ENCODE assay signal across 1 cellular context in the genomic region with DNA sequence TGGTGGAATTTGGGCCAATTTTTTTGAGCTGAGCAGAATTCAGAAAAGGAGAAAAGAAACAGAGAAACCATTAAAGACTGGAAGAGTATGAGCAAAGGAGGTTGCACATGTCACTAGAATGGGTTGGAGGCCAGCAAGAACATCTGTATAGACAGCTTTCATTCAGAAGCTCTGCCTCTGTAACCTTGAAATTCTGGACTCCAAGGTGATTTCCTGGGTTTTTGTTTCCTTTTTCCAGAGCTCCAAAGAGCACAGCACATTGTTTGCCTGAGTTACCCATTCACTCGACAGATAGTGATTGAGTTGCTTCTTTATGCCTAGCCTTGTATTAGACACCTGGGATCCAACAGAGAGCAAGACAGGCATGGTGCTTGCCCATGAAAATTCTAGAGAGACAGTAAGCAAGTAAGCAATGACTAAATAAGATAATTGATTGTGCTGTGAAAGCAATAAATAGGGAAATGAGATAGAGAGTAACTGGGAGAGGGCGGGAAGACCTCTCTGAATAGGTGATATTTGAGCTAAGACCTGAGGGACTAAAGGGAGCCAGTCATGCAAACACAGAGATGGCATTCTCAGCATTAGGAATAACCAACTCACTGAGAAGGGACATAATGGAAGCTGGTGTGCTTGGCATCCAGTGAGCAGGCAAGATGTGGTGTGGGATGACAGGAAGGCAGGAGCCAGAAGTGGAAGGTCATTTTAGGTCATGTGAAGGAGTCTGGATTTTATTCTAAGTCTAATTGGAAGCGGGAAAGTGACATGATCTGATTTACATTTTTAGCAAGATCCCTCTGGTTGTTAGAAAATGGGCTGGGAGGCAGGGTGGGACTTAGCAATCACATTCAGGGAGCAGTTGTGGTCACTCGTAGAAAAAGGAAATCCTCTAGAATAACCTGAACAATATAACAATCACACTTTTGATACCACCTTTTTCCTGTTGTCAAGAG.
TF ChIP-seq lines count a peak whose summit lies in the region.

No MANE protein-coding gene starts in this region.

TF ChIP-seq in HepG2, 621 proteins besides CTCF, POLR2A, EP300 and RAD21 (continued from another document and continues in another):
- TF ChIP-seq, protein P1, sequence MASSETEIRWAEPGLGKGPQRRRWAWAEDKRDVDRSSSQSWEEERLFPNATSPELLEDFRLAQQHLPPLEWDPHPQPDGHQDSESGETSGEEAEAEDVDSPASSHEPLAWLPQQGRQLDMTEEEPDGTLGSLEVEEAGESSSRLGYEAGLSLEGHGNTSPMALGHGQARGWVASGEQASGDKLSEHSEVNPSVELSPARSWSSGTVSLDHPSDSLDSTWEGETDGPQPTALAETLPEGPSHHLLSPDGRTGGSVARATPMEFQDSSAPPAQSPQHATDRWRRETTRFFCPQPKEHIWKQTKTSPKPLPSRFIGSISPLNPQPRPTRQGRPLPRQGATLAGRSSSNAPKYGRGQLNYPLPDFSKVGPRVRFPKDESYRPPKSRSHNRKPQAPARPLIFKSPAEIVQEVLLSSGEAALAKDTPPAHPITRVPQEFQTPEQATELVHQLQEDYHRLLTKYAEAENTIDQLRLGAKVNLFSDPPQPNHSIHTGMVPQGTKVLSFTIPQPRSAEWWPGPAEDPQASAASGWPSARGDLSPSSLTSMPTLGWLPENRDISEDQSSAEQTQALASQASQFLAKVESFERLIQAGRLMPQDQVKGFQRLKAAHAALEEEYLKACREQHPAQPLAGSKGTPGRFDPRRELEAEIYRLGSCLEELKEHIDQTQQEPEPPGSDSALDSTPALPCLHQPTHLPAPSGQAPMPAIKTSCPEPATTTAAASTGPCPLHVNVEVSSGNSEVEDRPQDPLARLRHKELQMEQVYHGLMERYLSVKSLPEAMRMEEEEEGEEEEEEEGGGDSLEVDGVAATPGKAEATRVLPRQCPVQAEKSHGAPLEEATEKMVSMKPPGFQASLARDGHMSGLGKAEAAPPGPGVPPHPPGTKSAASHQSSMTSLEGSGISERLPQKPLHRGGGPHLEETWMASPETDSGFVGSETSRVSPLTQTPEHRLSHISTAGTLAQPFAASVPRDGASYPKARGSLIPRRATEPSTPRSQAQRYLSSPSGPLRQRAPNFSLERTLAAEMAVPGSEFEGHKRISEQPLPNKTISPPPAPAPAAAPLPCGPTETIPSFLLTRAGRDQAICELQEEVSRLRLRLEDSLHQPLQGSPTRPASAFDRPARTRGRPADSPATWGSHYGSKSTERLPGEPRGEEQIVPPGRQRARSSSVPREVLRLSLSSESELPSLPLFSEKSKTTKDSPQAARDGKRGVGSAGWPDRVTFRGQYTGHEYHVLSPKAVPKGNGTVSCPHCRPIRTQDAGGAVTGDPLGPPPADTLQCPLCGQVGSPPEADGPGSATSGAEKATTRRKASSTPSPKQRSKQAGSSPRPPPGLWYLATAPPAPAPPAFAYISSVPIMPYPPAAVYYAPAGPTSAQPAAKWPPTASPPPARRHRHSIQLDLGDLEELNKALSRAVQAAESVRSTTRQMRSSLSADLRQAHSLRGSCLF (CRISPR knock-in tag; IDR thresholded peaks at IDR 0.05; ENCODE audit: borderline replicate concordance), result no peak
- TF ChIP-seq ZNF674 (CRISPR knock-in tag; IDR thresholded peaks at IDR 0.05; ENCODE audit: low read depth) (no peak), THAP11 (CRISPR knock-in tag; IDR thresholded peaks at IDR 0.05) (no peak), ZNF607 (CRISPR knock-in tag; IDR thresholded peaks at IDR 0.05; ENCODE audit: borderline replicate concordance) (no peak), ZMYM4 (CRISPR knock-in tag; IDR thresholded peaks at IDR 0.05) (peak; percentile 82), NFYC (CRISPR knock-in tag; IDR thresholded peaks at IDR 0.05) (no peak), HES4 (CRISPR knock-in tag; IDR thresholded peaks at IDR 0.05; ENCODE audit: borderline replicate concordance) (no peak), TOPORS (CRISPR knock-in tag; IDR thresholded peaks at IDR 0.05) (no peak), ZNF296 (CRISPR knock-in tag; conservative IDR thresholded peaks at IDR 0.05) (no peak), ZSCAN21 (CRISPR knock-in tag; IDR thresholded peaks at IDR 0.05; ENCODE audit: borderline replicate concordance) (no peak), PAX8 (CRISPR knock-in tag; IDR thresholded peaks at IDR 0.05; ENCODE audit: borderline replicate concordance) (no peak), MLLT10 (CRISPR knock-in tag; IDR thresholded peaks at IDR 0.05) (no peak), SCMH1 (CRISPR knock-in tag; IDR thresholded peaks at IDR 0.05; ENCODE audit: borderline replicate concordance) (no peak), GFI1 (CRISPR knock-in tag; IDR thresholded peaks at IDR 0.05; ENCODE audit: borderline replicate concordance) (peak; percentile 79; the same call in 1 of the 2 replicates), KDM1A (CRISPR knock-in tag; IDR thresholded peaks at IDR 0.05) (no peak), TBX3 (IDR thresholded peaks at IDR 0.05; ENCODE audit: borderline replicate concordance) (no peak), ZSCAN31 (CRISPR knock-in tag; IDR thresholded peaks at IDR 0.05; ENCODE audit: low read depth) (no peak), SP4 (CRISPR knock-in tag; IDR thresholded peaks at IDR 0.05) (no peak), IRX3 (CRISPR knock-in tag; IDR thresholded peaks at IDR 0.05; ENCODE audit: borderline replicate concordance, low read depth) (no peak), CREM (IDR thresholded peaks at IDR 0.05) (peak; percentile 36), CREM (CRISPR knock-in tag; IDR thresholded peaks at IDR 0.05) (no peak), TAF15 (IDR thresholded peaks at IDR 0.05; ENCODE audit: low read depth, low read length, poor library complexity, severe bottlenecking) (no peak), ZBTB7A (CRISPR knock-in tag; IDR thresholded peaks at IDR 0.05) (no peak), ZNF552 (CRISPR knock-in tag; IDR thresholded peaks at IDR 0.05; ENCODE audit: borderline replicate concordance) (no peak)
- TF ChIP-seq, protein P2, sequence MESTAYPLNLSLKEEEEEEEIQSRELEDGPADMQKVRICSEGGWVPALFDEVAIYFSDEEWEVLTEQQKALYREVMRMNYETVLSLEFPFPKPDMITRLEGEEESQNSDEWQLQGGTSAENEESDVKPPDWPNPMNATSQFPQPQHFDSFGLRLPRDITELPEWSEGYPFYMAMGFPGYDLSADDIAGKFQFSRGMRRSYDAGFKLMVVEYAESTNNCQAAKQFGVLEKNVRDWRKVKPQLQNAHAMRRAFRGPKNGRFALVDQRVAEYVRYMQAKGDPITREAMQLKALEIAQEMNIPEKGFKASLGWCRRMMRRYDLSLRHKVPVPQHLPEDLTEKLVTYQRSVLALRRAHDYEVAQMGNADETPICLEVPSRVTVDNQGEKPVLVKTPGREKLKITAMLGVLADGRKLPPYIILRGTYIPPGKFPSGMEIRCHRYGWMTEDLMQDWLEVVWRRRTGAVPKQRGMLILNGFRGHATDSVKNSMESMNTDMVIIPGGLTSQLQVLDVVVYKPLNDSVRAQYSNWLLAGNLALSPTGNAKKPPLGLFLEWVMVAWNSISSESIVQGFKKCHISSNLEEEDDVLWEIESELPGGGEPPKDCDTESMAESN (CRISPR knock-in tag; conservative IDR thresholded peaks at IDR 0.05), result 0 out of 2 replicates have a peak, but pooled peaks have one; percentile 17
- TF ChIP-seq, protein P3, sequence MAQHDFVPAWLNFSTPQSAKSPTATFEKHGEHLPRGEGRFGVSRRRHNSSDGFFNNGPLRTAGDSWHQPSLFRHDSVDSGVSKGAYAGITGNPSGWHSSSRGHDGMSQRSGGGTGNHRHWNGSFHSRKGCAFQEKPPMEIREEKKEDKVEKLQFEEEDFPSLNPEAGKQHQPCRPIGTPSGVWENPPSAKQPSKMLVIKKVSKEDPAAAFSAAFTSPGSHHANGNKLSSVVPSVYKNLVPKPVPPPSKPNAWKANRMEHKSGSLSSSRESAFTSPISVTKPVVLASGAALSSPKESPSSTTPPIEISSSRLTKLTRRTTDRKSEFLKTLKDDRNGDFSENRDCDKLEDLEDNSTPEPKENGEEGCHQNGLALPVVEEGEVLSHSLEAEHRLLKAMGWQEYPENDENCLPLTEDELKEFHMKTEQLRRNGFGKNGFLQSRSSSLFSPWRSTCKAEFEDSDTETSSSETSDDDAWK (CRISPR knock-in tag; IDR thresholded peaks at IDR 0.05), result no peak
- TF ChIP-seq, protein P4, sequence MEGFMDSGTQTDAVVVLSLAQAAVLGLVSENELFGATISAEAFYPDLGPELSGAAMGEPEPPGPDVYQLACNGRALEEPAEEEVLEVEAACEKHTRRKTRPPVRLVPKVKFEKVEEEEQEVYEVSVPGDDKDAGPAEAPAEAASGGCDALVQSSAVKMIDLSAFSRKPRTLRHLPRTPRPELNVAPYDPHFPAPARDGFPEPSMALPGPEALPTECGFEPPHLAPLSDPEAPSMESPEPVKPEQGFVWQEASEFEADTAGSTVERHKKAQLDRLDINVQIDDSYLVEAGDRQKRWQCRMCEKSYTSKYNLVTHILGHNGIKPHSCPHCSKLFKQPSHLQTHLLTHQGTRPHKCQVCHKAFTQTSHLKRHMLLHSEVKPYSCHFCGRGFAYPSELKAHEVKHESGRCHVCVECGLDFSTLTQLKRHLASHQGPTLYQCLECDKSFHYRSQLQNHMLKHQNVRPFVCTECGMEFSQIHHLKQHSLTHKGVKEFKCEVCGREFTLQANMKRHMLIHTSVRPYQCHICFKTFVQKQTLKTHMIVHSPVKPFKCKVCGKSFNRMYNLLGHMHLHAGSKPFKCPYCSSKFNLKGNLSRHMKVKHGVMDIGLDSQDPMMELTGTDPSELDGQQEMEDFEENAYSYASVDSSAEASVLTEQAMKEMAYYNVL (CRISPR knock-in tag; IDR thresholded peaks at IDR 0.05; ENCODE audit: borderline replicate concordance), result peak; percentile 95
- TF ChIP-seq, protein P5, sequence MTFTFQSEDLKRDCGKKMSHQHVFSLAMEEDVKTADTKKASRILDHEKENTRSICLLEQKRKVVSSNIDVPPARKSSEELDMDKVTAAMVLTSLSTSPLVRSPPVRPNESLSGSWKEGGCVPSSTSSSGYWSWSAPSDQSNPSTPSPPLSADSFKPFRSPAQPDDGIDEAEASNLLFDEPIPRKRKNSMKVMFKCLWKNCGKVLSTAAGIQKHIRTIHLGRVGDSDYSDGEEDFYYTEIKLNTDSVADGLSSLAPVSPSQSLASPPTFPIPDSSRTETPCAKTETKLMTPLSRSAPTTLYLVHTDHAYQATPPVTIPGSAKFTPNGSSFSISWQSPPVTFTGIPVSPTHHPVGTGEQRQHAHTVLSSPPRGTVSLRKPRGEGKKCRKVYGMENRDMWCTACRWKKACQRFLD (CRISPR knock-in tag; IDR thresholded peaks at IDR 0.05; ENCODE audit: borderline replicate concordance), result no peak
- TF ChIP-seq, protein P6, sequence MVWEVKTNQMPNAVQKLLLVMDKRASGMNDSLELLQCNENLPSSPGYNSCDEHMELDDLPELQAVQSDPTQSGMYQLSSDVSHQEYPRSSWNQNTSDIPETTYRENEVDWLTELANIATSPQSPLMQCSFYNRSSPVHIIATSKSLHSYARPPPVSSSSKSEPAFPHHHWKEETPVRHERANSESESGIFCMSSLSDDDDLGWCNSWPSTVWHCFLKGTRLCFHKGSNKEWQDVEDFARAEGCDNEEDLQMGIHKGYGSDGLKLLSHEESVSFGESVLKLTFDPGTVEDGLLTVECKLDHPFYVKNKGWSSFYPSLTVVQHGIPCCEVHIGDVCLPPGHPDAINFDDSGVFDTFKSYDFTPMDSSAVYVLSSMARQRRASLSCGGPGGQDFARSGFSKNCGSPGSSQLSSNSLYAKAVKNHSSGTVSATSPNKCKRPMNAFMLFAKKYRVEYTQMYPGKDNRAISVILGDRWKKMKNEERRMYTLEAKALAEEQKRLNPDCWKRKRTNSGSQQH (CRISPR knock-in tag; IDR thresholded peaks at IDR 0.05; ENCODE audit: low read depth), result 0 out of 2 replicates have a peak, but pooled peaks have one; percentile 26
- TF ChIP-seq, protein P7, sequence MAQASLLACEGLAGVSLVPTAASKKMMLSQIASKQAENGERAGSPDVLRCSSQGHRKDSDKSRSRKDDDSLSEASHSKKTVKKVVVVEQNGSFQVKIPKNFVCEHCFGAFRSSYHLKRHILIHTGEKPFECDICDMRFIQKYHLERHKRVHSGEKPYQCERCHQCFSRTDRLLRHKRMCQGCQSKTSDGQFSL (CRISPR knock-in tag; IDR thresholded peaks at IDR 0.05), result no peak
- TF ChIP-seq, protein P8, sequence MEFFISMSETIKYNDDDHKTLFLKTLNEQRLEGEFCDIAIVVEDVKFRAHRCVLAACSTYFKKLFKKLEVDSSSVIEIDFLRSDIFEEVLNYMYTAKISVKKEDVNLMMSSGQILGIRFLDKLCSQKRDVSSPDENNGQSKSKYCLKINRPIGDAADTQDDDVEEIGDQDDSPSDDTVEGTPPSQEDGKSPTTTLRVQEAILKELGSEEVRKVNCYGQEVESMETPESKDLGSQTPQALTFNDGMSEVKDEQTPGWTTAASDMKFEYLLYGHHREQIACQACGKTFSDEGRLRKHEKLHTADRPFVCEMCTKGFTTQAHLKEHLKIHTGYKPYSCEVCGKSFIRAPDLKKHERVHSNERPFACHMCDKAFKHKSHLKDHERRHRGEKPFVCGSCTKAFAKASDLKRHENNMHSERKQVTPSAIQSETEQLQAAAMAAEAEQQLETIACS (CRISPR knock-in tag; IDR thresholded peaks at IDR 0.05), result no peak
- TF ChIP-seq, protein P9, sequence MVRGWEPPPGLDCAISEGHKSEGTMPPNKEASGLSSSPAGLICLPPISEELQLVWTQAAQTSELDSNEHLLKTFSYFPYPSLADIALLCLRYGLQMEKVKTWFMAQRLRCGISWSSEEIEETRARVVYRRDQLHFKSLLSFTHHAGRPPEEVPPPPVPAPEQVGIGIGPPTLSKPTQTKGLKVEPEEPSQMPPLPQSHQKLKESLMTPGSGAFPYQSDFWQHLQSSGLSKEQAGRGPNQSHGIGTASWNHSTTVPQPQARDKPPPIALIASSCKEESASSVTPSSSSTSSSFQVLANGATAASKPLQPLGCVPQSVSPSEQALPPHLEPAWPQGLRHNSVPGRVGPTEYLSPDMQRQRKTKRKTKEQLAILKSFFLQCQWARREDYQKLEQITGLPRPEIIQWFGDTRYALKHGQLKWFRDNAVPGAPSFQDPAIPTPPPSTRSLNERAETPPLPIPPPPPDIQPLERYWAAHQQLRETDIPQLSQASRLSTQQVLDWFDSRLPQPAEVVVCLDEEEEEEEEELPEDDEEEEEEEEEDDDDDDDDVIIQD (CRISPR knock-in tag; IDR thresholded peaks at IDR 0.05; ENCODE audit: low read depth), result peak; percentile 89
- TF ChIP-seq, protein P10, sequence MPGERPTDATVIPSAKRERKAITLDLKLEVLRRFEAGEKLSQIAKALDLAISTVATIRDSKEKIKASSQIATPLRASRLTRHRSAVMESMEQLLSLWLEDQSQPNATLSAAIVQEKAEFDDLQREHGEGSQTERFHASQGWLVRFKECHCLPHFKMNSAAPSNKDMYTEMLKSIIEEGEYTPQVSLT (CRISPR knock-in tag; IDR thresholded peaks at IDR 0.05; ENCODE audit: borderline replicate concordance, low read depth), result no peak
- TF ChIP-seq, protein P11, sequence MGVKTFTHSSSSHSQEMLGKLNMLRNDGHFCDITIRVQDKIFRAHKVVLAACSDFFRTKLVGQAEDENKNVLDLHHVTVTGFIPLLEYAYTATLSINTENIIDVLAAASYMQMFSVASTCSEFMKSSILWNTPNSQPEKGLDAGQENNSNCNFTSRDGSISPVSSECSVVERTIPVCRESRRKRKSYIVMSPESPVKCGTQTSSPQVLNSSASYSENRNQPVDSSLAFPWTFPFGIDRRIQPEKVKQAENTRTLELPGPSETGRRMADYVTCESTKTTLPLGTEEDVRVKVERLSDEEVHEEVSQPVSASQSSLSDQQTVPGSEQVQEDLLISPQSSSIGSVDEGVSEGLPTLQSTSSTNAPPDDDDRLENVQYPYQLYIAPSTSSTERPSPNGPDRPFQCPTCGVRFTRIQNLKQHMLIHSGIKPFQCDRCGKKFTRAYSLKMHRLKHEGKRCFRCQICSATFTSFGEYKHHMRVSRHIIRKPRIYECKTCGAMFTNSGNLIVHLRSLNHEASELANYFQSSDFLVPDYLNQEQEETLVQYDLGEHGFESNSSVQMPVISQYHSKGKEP (CRISPR knock-in tag; IDR thresholded peaks at IDR 0.05), result no peak
